8 cellular contexts compared by ENCODE assay signal in genomic region chr9:105608685-105609598, GRCh38. TPM values are rescaled to one million over a fixed set of nuclear protein-coding genes. Genes with fewer than 3 reads are reported as not detected.
A peak's percentile ranks its signal among the peaks of the same experiment; 100 is the strongest.
DNase-seq lines count a peak whose midpoint lies in the region; ATAC-seq, FAIRE-seq and TF ChIP-seq lines count a peak whose summit lies in the region.

No MANE protein-coding gene starts in this region.

- H4K5ac ChIP-seq in IMR-90 (ENCODE audit: low read depth, low read length) = no peak overlapping the region

- CTCF ChIA-PET in IMR-90 (lab: Yijun Ruan, JAX) = interaction anchor here (0.7 to 1.9 kb wide), 5 partner anchors 12 to 106 kb away, joined by 3 to 5 read pairs (median 3); no protein-coding TSS in a partner anchor

- no TSS peak for BruUV-seq in IMR-90 (replicated peaks; lab: Mats Ljungman, UMichigan)

- no peak overlapping the region for H3K4me3 Mint-ChIP-seq in nephron

- DNase-seq in IMR-90 (peak; percentile 59), mucosa of gallbladder (ENCODE audit: low spot score) (no peak)
- DNase-seq in stimulated activated CD4-positive, alpha-beta T cell treated with anti-CD3 and anti-CD28 coated beads, Interleukin-4, amount 100 ng/mL, for 4 hours = no peak

- H3F3A ChIP-seq in DOHH2 (ENCODE audit: control insufficient read depth, insufficient read depth) (peaks cover 2% of the 10 kb centered on the region; the same call in 1 of the 2 replicates), OCI-LY1 (ENCODE audit: insufficient read depth, low read length) (no peaks in the 10 kb centered on the region)

- intact Hi-C loops in IMR-90 (cut with micrococcal nuclease) = loop anchor here (1.0 to 2.0 kb wide), 2 partner anchors 110 to 272 kb away; no protein-coding TSS in a partner anchor

- H4K8ac ChIP-seq in IMR-90 (ENCODE audit: low read depth in 2 of 2, low read length in 2 of 2) = no peak overlapping the region

- H3K9me2 ChIP-seq in DOHH2 (replicated peaks; ENCODE audit: control insufficient read depth, low read length) = no peaks in the 10 kb centered on the region
- no peaks in the 10 kb centered on the region for H3K9me2 ChIP-seq in OCI-LY1 (ENCODE audit: low read depth, low read length)

- no peak overlapping the region for H4K91ac ChIP-seq in IMR-90 (ENCODE audit: insufficient read depth, low read depth, low read length)

- no peak overlapping the region for H2BK5ac ChIP-seq in IMR-90 (ENCODE audit: low read depth, low read length, poor library complexity, severe bottlenecking)

- H3K27ac ChIP-seq in DOHH2 (ENCODE audit: low read depth, low read length) (no peak overlapping the region), IMR-90 (ENCODE audit: insufficient read depth, low read length) (no peak overlapping the region), OCI-LY1 (ENCODE audit: low read depth, low read length, poor library complexity, severe bottlenecking) (peak overlapping the region; percentile 29)

- ATAC-seq in GM21367 (IDR thresholded peaks at IDR 0.05; ENCODE audit: unreplicated experiment) = peak; percentile 83
- ATAC-seq in IMR-90 (ENCODE audit: low read depth) = peak; percentile 73

- no peaks in the 10 kb centered on the region for H3K27me3 ChIP-seq in DOHH2 (ENCODE audit: control insufficient read depth, low read length)
- H3K27me3 ChIP-seq in IMR-90 (ENCODE audit: control insufficient read depth, insufficient read depth, low read length) = no peaks in the 10 kb centered on the region
- no peaks in the 10 kb centered on the region for H3K27me3 ChIP-seq in OCI-LY1 (ENCODE audit: insufficient read depth, low read length)

- H2AFZ ChIP-seq in IMR-90 (replicated peaks; ENCODE audit: low read length, poor library complexity) = no peak overlapping the region
- H2AFZ ChIP-seq in OCI-LY1 (ENCODE audit: low read length) = no peak overlapping the region

- H3K4ac ChIP-seq in IMR-90 (ENCODE audit: low read depth, low read length) = no peak overlapping the region

- H3K4me2 ChIP-seq in DOHH2 (ENCODE audit: low read length) = no peak overlapping the region
- no peak overlapping the region for H3K4me2 ChIP-seq in IMR-90 (ENCODE audit: low read depth, low read length)
- H3K4me2 ChIP-seq in OCI-LY1 (ENCODE audit: low read length) = no peak overlapping the region

- no peak overlapping the region for H3K27ac Mint-ChIP-seq in nephron

- H3K9me3 Mint-ChIP-seq in nephron = no peaks in the 10 kb centered on the region

- dilution Hi-C loops in IMR-90 (cut with HindIII; ENCODE audit: low sequenced_read_pairs, unreplicated experiment) = no loop called here

- no peak overlapping the region for H3K14ac ChIP-seq in IMR-90 (replicated peaks; ENCODE audit: low read depth, low read length)

- POLR2A ChIA-PET in IMR-90 (lab: Charles Lee; ENCODE audit: unreplicated experiment) = no interaction called here

- no peaks in the 10 kb centered on the region for H3K79me1 ChIP-seq in IMR-90 (ENCODE audit: low read depth in 1 of 2, low read length in 2 of 2)

- H4K20me1 ChIP-seq in DOHH2 (ENCODE audit: control insufficient read depth, insufficient read depth, low read depth, low read length) (no peaks in the 10 kb centered on the region), IMR-90 (ENCODE audit: insufficient read depth, low read length) (no peaks in the 10 kb centered on the region), OCI-LY1 (ENCODE audit: insufficient read depth, low read length) (no peaks in the 10 kb centered on the region)

- H3K18ac ChIP-seq in IMR-90 (ENCODE audit: low read depth, low read length) = no peak overlapping the region

- H3K9me3 ChIP-seq in DOHH2 (ENCODE audit: control insufficient read depth, insufficient read depth, low read length) (no peaks in the 10 kb centered on the region), IMR-90 (ENCODE audit: control insufficient read depth, insufficient read depth, low read length) (no peaks in the 10 kb centered on the region), OCI-LY1 (ENCODE audit: low read length) (no peaks in the 10 kb centered on the region)

- peak; percentile 60 for TF ChIP-seq RAD21 in IMR-90 (IDR thresholded peaks at IDR 0.05; ENCODE audit: low read length)

- no peak overlapping the region for H3K4me3 ChIP-seq in DOHH2 (ENCODE audit: low read length)
- H3K4me3 ChIP-seq in IMR-90 (ENCODE audit: insufficient read depth, low read depth, low read length) = no peak overlapping the region
- no peak overlapping the region for H3K4me3 ChIP-seq in OCI-LY1 (ENCODE audit: low read depth, low read length, poor library complexity, severe bottlenecking)

- peaks cover 19% of the 10 kb centered on the region for H3K36me3 Mint-ChIP-seq in nephron (ENCODE audit: low read depth)

- in situ Hi-C loops in IMR-90 (cut with MboI; ENCODE audit: low sequenced_read_pairs) = no loop called here

- no peaks in the 10 kb centered on the region for H3K27me3 Mint-ChIP-seq in nephron (ENCODE audit: low read depth)

- FAIRE-seq in endometrium (lab: Jason Lieb, UNC) = peak; percentile 89

- no peak for TF ChIP-seq POLR2A in IMR-90 (IDR thresholded peaks at IDR 0.05; ENCODE audit: low read depth, low read length)

- H2BK20ac ChIP-seq in IMR-90 (ENCODE audit: low read depth, low read length) = no peak overlapping the region

- no peaks in the 10 kb centered on the region for H3K9me1 ChIP-seq in IMR-90 (ENCODE audit: insufficient read depth, low read length)

- H3K56ac ChIP-seq in IMR-90 (ENCODE audit: extremely low read depth, insufficient read depth, low read length) = no peak overlapping the region

- H3K4me1 ChIP-seq in DOHH2 (ENCODE audit: control insufficient read depth, low read length) (no peaks in the 10 kb centered on the region), IMR-90 (ENCODE audit: control insufficient read depth, insufficient read depth, low read length) (no peaks in the 10 kb centered on the region), OCI-LY1 (ENCODE audit: insufficient read depth, low read length, severe bottlenecking) (no peaks in the 10 kb centered on the region)

- no peak overlapping the region for H2BK120ac ChIP-seq in IMR-90 (ENCODE audit: low read depth, low read length)

- no peak overlapping the region for H2AK9ac ChIP-seq in IMR-90 (replicated peaks; ENCODE audit: low read depth, low read length, poor library complexity)

- H3K36me3 ChIP-seq in DOHH2 (ENCODE audit: control insufficient read depth, low read length) (peaks cover 7% of the 10 kb centered on the region), IMR-90 (ENCODE audit: control insufficient read depth, insufficient read depth, low read length) (0 out of 2 replicates have a peak, but pooled peaks cover 3% of the 10 kb centered on the region), OCI-LY1 (ENCODE audit: insufficient read depth, low read length) (peaks cover 9% of the 10 kb centered on the region; the same call in 1 of the 2 replicates)

- no peak overlapping the region for H2BK15ac ChIP-seq in IMR-90 (ENCODE audit: low read depth, low read length)

- TF ChIP-seq CTCF in DOHH2 (IDR thresholded peaks at IDR 0.05; ENCODE audit: low read depth, low read length, poor library complexity, severe bottlenecking) = peak; percentile 49
- TF ChIP-seq CTCF in IMR-90 (conservative IDR thresholded peaks at IDR 0.05; ENCODE audit: low read depth, low read length) = peak; percentile 61
- TF ChIP-seq CTCF in OCI-LY1 (IDR thresholded peaks at IDR 0.05; ENCODE audit: low read length) = peak; percentile 64
- peak; percentile 52 to 76 (median 68) for TF ChIP-seq CTCF in nephron (IDR thresholded peaks at IDR 0.05; ENCODE audit: unreplicated experiment in 3 of 3)

- H3K79me2 ChIP-seq in DOHH2 (ENCODE audit: control insufficient read depth, low read length) = no peaks in the 10 kb centered on the region
- no peaks in the 10 kb centered on the region for H3K79me2 ChIP-seq in OCI-LY1 (ENCODE audit: insufficient read depth, low read length)

- H3K4me1 Mint-ChIP-seq in nephron = no peaks in the 10 kb centered on the region

- H3K9ac ChIP-seq in IMR-90 (ENCODE audit: low read depth, low read length) (no peak overlapping the region), OCI-LY1 (ENCODE audit: low read length) (no peak overlapping the region)

- H2AK5ac ChIP-seq in IMR-90 (ENCODE audit: low read depth, low read length) = no peak overlapping the region

- H3K23ac ChIP-seq in IMR-90 (ENCODE audit: low read depth, low read length) = no peak overlapping the region

- WGBS in IMR-90 (ENCODE audit: extremely low coverage in 2 of 2, insufficient read length in 1 of 2), 2 experiments = no CpG with 5 or more reads among the region's 6 CpGs

TF ChIP-seq in IMR-90, 13 proteins besides CTCF, POLR2A, EP300 and RAD21:
- TF ChIP-seq SMC3 (IDR thresholded peaks at IDR 0.05; ENCODE audit: low read depth, low read length) = peak; percentile 47; the same call in 1 of the 2 replicates
- TF ChIP-seq, protein P1, sequence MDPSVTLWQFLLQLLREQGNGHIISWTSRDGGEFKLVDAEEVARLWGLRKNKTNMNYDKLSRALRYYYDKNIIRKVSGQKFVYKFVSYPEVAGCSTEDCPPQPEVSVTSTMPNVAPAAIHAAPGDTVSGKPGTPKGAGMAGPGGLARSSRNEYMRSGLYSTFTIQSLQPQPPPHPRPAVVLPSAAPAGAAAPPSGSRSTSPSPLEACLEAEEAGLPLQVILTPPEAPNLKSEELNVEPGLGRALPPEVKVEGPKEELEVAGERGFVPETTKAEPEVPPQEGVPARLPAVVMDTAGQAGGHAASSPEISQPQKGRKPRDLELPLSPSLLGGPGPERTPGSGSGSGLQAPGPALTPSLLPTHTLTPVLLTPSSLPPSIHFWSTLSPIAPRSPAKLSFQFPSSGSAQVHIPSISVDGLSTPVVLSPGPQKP (IDR thresholded peaks at IDR 0.05; ENCODE audit: borderline replicate concordance, low read depth, low read length) = no peak

RNA-seq across cellular contexts. Expression of gene FKTN, which starts 51.0 kb away (rescaled TPM):
- total RNA-seq in IMR-90 (2012; rRNA removed) (20.3 and 23.9 TPM in 2 replicates), mucosa of gallbladder (14.2 TPM)
- 6.8 and 8.6 TPM in 2 replicates for polyA plus RNA-seq in IMR-90 (2012; rRNA removed)
- polyA plus RNA-seq in IMR-90 (2012; cell fraction: cytosol; rRNA removed) = 1.5 and 2.7 TPM in 2 replicates
- 2.6 and 13.8 TPM in 2 replicates for polyA plus RNA-seq in IMR-90 (2012; cell fraction: nucleus; rRNA removed; ENCODE audit: low replicate concordance)

RNA-seq across cellular contexts. Expression of gene TAL2, which starts 53.3 kb away (rescaled TPM):
- total RNA-seq in IMR-90 (2012; rRNA removed) = not detected in 2 replicates
- 0.26 TPM in 1 of 2 replicates, not detected in the other for polyA plus RNA-seq in IMR-90 (2012; rRNA removed)
- not detected in 2 replicates for polyA plus RNA-seq in IMR-90 (2012; cell fraction: cytosol; rRNA removed)
- 0.26 and 0.49 TPM in 2 replicates for polyA plus RNA-seq in IMR-90 (2012; cell fraction: nucleus; rRNA removed; ENCODE audit: low replicate concordance)
- total RNA-seq in mucosa of gallbladder = 0.58 TPM
